In the genomic region with DNA sequence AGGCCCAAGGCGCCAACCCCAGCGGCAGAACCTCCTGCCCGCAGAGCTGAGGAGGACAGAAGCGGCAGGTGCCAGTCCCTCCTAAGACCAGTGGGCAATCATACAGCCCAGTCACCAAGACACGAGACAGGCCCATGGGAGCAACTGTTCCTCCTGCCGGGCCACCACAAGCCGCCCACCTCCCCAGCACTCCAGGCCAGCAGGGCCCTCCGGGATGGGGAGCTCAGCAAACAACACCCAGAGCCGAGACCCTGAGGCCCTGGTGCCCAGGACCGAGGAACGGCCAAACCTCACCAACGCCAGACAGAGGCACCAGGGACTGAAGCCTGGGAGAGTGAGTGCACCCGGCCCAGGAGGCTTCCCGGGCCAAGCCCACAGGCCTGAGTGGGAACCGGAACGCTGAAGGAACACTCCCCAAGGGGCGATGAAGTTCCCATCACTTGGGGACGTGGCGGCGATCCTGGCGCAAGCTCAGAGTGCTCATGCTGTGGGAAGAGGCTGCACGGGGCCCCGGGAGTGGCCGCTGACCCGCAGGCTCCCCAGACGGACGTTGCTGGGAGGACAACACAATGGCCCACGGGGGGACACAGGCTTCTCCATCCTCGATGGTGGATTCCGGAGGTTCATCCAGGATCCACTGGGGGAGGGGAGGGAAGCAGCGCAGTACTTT, we compare ENCODE assay signal across 14 cellular contexts. TPM values are rescaled to one million over a fixed set of nuclear protein-coding genes. Genes with fewer than 3 reads are reported as not detected.
DNase-seq lines count a peak whose midpoint lies in the region; ATAC-seq and TF ChIP-seq lines count a peak whose summit lies in the region.
"Had no signal": no experiment of that assay in that cellular context is flagged by ENCODE, and none has a peak within 500 bp of the region (broad histone marks: within the 10 kb centered on the region; RNA-seq: fewer than 3 reads in every experiment).

No MANE protein-coding gene starts in this region.

- H3K4me2 ChIP-seq in mammary epithelial cell (ENCODE audit: insufficient read depth, low read depth, low read length) = no peak overlapping the region

- dilution Hi-C loops in mammary epithelial cell (cut with HindIII; ENCODE audit: low sequenced_read_pairs) = no loop called here

- H3K9ac ChIP-seq in mammary epithelial cell (ENCODE audit: insufficient read depth, low read length) (no peak overlapping the region), rectal smooth muscle tissue (ENCODE audit: low read length) (no peak overlapping the region)

- H3K4me3 ChIP-seq in breast epithelium = peak overlapping the region in 2 of 3 donors; percentile 20 to 50
- H3K4me3 ChIP-seq in mammary epithelial cell (replicated peaks in 1 of 3; ENCODE audit: insufficient read depth in 1 of 3, low read depth in 2 of 3, low read length in 3 of 3) = no peak overlapping the region
- H3K4me3 ChIP-seq in left ventricle myocardium inferior = peak overlapping the region; percentile 55
- no peak overlapping the region for H3K4me3 ChIP-seq in rectal smooth muscle tissue (ENCODE audit: low read length)
- no peak overlapping the region for H3K4me3 ChIP-seq in aorta (ENCODE audit: low read length in 2 of 2)
- H3K4me3 ChIP-seq: ovary had no signal

- TF ChIP-seq CTCF in breast epithelium (IDR thresholded peaks at IDR 0.05) = no peak
- no peak for TF ChIP-seq CTCF in mammary epithelial cell (conservative IDR thresholded peaks at IDR 0.05 in 1 of 2, IDR thresholded peaks at IDR 0.05 in 1 of 2; ENCODE audit: extremely low read depth in 1 of 2, insufficient read depth in 1 of 2, low read depth in 1 of 2, low read length in 2 of 2)
- no peak for TF ChIP-seq CTCF in left ventricle myocardium inferior (IDR thresholded peaks at IDR 0.05; ENCODE audit: borderline replicate concordance)

- no peaks in the 10 kb centered on the region for H3K9me3 ChIP-seq in breast epithelium
- H3K9me3 ChIP-seq in mammary epithelial cell (replicated peaks; ENCODE audit: insufficient read depth, low read length) = no peaks in the 10 kb centered on the region
- H3K9me3 ChIP-seq in left ventricle myocardium inferior (replicated peaks) = no peaks in the 10 kb centered on the region
- no peaks in the 10 kb centered on the region for H3K9me3 ChIP-seq in aorta (ENCODE audit: control insufficient read depth, low read length)
- H3K9me3 ChIP-seq: ovary had no signal

- no peaks in the 10 kb centered on the region for H3K27me3 ChIP-seq in breast epithelium
- H3K27me3 ChIP-seq in mammary epithelial cell (ENCODE audit: insufficient read depth, low read length) = no peaks in the 10 kb centered on the region
- H3K27me3 ChIP-seq in left ventricle myocardium inferior (ENCODE audit: low read depth) = no peaks in the 10 kb centered on the region
- H3K27me3 ChIP-seq in rectal smooth muscle tissue (ENCODE audit: control insufficient read depth, insufficient read depth, low read length) = no peaks in the 10 kb centered on the region
- H3K27me3 ChIP-seq in aorta (ENCODE audit: control insufficient read depth in 1 of 2, insufficient read depth in 2 of 2, low read length in 1 of 2) = no peaks in the 10 kb centered on the region
- H3K27me3 ChIP-seq: ovary had no signal

- no peaks in the 10 kb centered on the region for H3K4me1 ChIP-seq in breast epithelium
- no peaks in the 10 kb centered on the region for H3K4me1 ChIP-seq in mammary epithelial cell (ENCODE audit: insufficient read depth, low read length)
- peaks cover 23% of the 10 kb centered on the region for H3K4me1 ChIP-seq in left ventricle myocardium inferior
- peaks cover 5% of the 10 kb centered on the region for H3K4me1 ChIP-seq in rectal smooth muscle tissue (ENCODE audit: control insufficient read depth, insufficient read depth, low read length)
- no peaks in the 10 kb centered on the region for H3K4me1 ChIP-seq in aorta (ENCODE audit: control insufficient read depth in 1 of 2, insufficient read depth in 2 of 2, low read length in 2 of 2)

- no peaks in the 10 kb centered on the region for H4K20me1 ChIP-seq in mammary epithelial cell (ENCODE audit: insufficient read depth, low read length)

- BruUV-seq in mammary epithelial cell (replicated peaks; lab: Mats Ljungman, UMichigan) = no TSS peak

- intact Hi-C loops in breast epithelium (cut with DNase I; ENCODE audit: low total_unique reads) = no loop called here
- intact Hi-C loops in mammary epithelial cell (cut with micrococcal nuclease) = no loop called here
- intact Hi-C loops in left ventricle myocardium inferior (cut with micrococcal nuclease) = no loop called here
- intact Hi-C loops in aorta (cut with DNase I) = loop anchor here (2.0 kb wide), 2 partner anchors 34 to 36 kb away; a partner anchor contains a TSS

- no peaks in the 10 kb centered on the region for H3K36me3 ChIP-seq in breast epithelium
- H3K36me3 ChIP-seq in mammary epithelial cell (ENCODE audit: insufficient read depth, low read length) = no peaks in the 10 kb centered on the region
- H3K36me3 ChIP-seq in left ventricle myocardium inferior = peaks cover 14% of the 10 kb centered on the region
- H3K36me3 ChIP-seq in rectal smooth muscle tissue (ENCODE audit: control insufficient read depth, insufficient read depth, low read length) = no peaks in the 10 kb centered on the region
- H3K36me3 ChIP-seq in aorta (ENCODE audit: control insufficient read depth in 1 of 2, insufficient read depth in 2 of 2, low read length in 1 of 2) = no peaks in the 10 kb centered on the region
- H3K36me3 ChIP-seq: ovary had no signal

- in situ Hi-C loops in mammary epithelial cell (cut with MboI; ENCODE audit: low sequenced_read_pairs in 2 of 2) = no loop called here

- DNase-seq in breast epithelium (ENCODE audit: low spot score in 2 of 2) (peak in 1 of 2 donors; percentile 48), mammary epithelial cell (no peak), left ventricle myocardium inferior (peak; percentile 67), aorta (peak; percentile 45 to 73), NOMO-1 treated with DMSO at 0.1 percent for 48 hours (lab: John Stamatoyannopoulos, UW; ENCODE audit: unreplicated experiment) (no peak), HT-29 (ENCODE audit: low spot score) (no peak), AML-193 (lab: John Stamatoyannopoulos, UW) (no peak)
- DNase-seq: activated naive CD4-positive, alpha-beta T cell treated with anti-CD3 and anti-CD28 coated beads for 36 hours; GDM1; NCI-H1417; NCI-H446 had no signal

- CTCF ChIA-PET in mammary epithelial cell (lab: Charles Lee; ENCODE audit: low non-redundant PET) = no interaction called here

- no peak overlapping the region for H2AFZ ChIP-seq in mammary epithelial cell (ENCODE audit: low read depth, low read length)

- H3K79me2 ChIP-seq in mammary epithelial cell (ENCODE audit: insufficient read depth, low read length) = peaks cover 47% of the 10 kb centered on the region

- ATAC-seq in aorta (ENCODE audit: low FRiP score) = peak; percentile 27

- no peak for TF ChIP-seq POLR2A in breast epithelium (IDR thresholded peaks at IDR 0.05)

- peak overlapping the region in 1 of 2 donors; percentile 73 for H3K27ac ChIP-seq in breast epithelium
- no peak overlapping the region for H3K27ac ChIP-seq in mammary epithelial cell (ENCODE audit: insufficient read depth, low read depth, low read length)
- peak overlapping the region; percentile 85 for H3K27ac ChIP-seq in left ventricle myocardium inferior (replicated peaks)
- H3K27ac ChIP-seq in rectal smooth muscle tissue (ENCODE audit: low read depth, low read length) = peak overlapping the region; percentile 76
- no peak overlapping the region for H3K27ac ChIP-seq in aorta (ENCODE audit: low read depth in 1 of 2, low read length in 2 of 2)
- H3K27ac ChIP-seq: WERI-Rb-1 had no signal

- 76% methylated on average over 5 of the region's 31 CpGs for whole genome bisulfite sequencing in mammary epithelial cell (ENCODE audit: low coverage, missing lambda C conversion rate)
- 75 to 79% methylated on average over 31 of the region's 31 CpGs for WGBS in aorta, 2 donors

RNA-seq across cellular contexts. Expression of a gene that starts 35.1 kb away (rescaled TPM):
- total RNA-seq in breast epithelium (1 to 10 TPM; 2.6 to 3.3 (median 3.2) TPM), mammary epithelial cell (under 1 TPM; 0.33 to 0.45 TPM), left ventricle myocardium inferior (3.0 TPM), aorta (10 to 100 TPM in 1 of 2 donors, 1 to 10 TPM in 1; 4.5 to 11.2 TPM)
- polyA plus RNA-seq in mammary epithelial cell (1.1 TPM), aorta (1 to 10 TPM; 2.8 to 5.0 TPM)
- 1.3 TPM for polyA minus RNA-seq in mammary epithelial cell
- total RNA-seq in HT-29 (2014; rRNA removed; shearing (Covaris generic)) = 2.0 and 2.5 TPM in 2 replicates
- total RNA-seq: activated naive CD4-positive, alpha-beta T cell treated with anti-CD3 and anti-CD28 coated beads for 36 hours had no signal

RNA-seq across cellular contexts. Expression of a gene that starts 37.0 kb away (rescaled TPM):
- 10 to 100 TPM; 31.9 to 41.6 (median 34.1) TPM for total RNA-seq in breast epithelium
- total RNA-seq in mammary epithelial cell = 10 to 100 TPM; 11.5 to 20.8 TPM
- 24.1 TPM for polyA plus RNA-seq in mammary epithelial cell
- 10.2 TPM for polyA minus RNA-seq in mammary epithelial cell
- total RNA-seq in left ventricle myocardium inferior = 6.6 TPM
- total RNA-seq in aorta = 10 to 100 TPM; 18.8 to 24.8 TPM
- polyA plus RNA-seq in aorta = 10 to 100 TPM; 54.7 to 64.6 TPM
- total RNA-seq in HT-29 (2014; rRNA removed; shearing (Covaris generic)) = 18.0 and 19.0 TPM in 2 replicates

Comparison
In these comparisons a context has a peak if more than half of its experiments do, and no peak if none do; other contexts are left out.
1. H3K4me3 ChIP-seq: peak in breast epithelium (2 of 3) and left ventricle myocardium inferior (single experiment); none in mammary epithelial cell (0 of 3), rectal smooth muscle tissue (single experiment) and aorta (0 of 2).
2. DNase-seq: peak in left ventricle myocardium inferior (single experiment) and aorta (2 of 2); none in mammary epithelial cell (single experiment), NOMO-1 treated with DMSO at 0.1 percent for 48 hours (single experiment), HT-29 (single experiment) and AML-193 (0 of 2).
3. H3K27ac ChIP-seq: peak in left ventricle myocardium inferior (single experiment) and rectal smooth muscle tissue (single experiment); none in mammary epithelial cell (single experiment) and aorta (0 of 2).
4. intact Hi-C loops: an anchor here in aorta (2.0 kb wide); none called in breast epithelium, mammary epithelial cell and left ventricle myocardium inferior.